ENCODE assay signal across 17 cellular contexts in the genomic region with DNA sequence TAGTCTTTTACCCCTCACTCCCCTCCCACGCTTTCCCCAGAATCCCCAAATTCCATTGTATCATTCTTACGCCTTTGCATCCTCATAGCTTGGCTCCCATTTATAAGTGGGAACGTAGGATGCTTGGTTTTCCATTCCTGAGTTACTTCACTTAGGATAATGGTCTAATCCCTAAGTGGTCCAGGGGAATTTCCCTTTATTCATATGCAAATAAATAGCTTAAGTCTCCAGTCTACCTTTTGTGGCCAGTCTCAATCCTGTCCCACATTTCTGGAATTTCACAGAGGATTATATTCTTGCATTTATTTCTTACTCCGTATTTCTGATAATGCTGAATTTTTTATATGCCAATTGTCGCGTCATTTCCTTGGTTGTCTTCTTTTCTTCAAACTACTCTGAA.
"Had no signal": no experiment of that assay in that cellular context is flagged by ENCODE, and none has a peak within 500 bp of the region (broad histone marks: within the 10 kb centered on the region; RNA-seq: fewer than 3 reads in every experiment).

No MANE protein-coding gene starts in this region.

- H3K36me3 ChIP-seq: heart left ventricle, stomach had no signal

- H3K9me3 ChIP-seq: heart left ventricle, psoas muscle, stomach had no signal

- H3K9ac ChIP-seq: parathyroid adenoma had no signal

- H3K79me2 ChIP-seq: parathyroid adenoma had no signal

- H3K4me1 Mint-ChIP-seq: naive thymus-derived CD4-positive, alpha-beta T cell; neural crest cell had no signal

- H3K4me3 Mint-ChIP-seq: naive thymus-derived CD4-positive, alpha-beta T cell; neural crest cell had no signal

- H2AFZ ChIP-seq: parathyroid adenoma had no signal

- H3K27ac Mint-ChIP-seq: naive thymus-derived CD4-positive, alpha-beta T cell had no signal

- H3K9me3 Mint-ChIP-seq: naive thymus-derived CD4-positive, alpha-beta T cell had no signal

- H3K27ac ChIP-seq: dorsolateral prefrontal cortex, heart left ventricle, parathyroid adenoma, psoas muscle, stomach had no signal

- H3K36me3 Mint-ChIP-seq: naive thymus-derived CD4-positive, alpha-beta T cell had no signal

- DNase-seq: cortex of kidney; dorsolateral prefrontal cortex; effector CD8-positive, alpha-beta T cell; foreskin melanocyte; heart left ventricle; hippocampal formation; kidney glomerular epithelial cell; mesendoderm; naive thymus-derived CD4-positive, alpha-beta T cell; psoas muscle; retina; stimulated activated naive CD4-positive, alpha-beta T cell; stomach; trophoblast cell had no signal

- H3K4me3 ChIP-seq: dorsolateral prefrontal cortex, heart left ventricle, psoas muscle, stomach had no signal

- ATAC-seq: heart left ventricle; naive thymus-derived CD4-positive, alpha-beta T cell; psoas muscle; sciatic nerve had no signal

- H3K4me1 ChIP-seq: heart left ventricle, parathyroid adenoma, psoas muscle, stomach had no signal

- H3K27me3 ChIP-seq: dorsolateral prefrontal cortex, heart left ventricle, stomach had no signal
